In genomic region chr3:134355416-134355815, GRCh38 we compare ENCODE assay signal across 14 cellular contexts. TPM values are rescaled to one million over a fixed set of nuclear protein-coding genes. Genes with fewer than 3 reads are reported as not detected.
A peak's percentile ranks its signal among the peaks of the same experiment; 100 is the strongest.
DNase-seq lines count a peak whose midpoint lies in the region; ATAC-seq and TF ChIP-seq lines count a peak whose summit lies in the region.
"Had no signal": no experiment of that assay in that cellular context is flagged by ENCODE, and none has a peak within 500 bp of the region (broad histone marks: within the 10 kb centered on the region; RNA-seq: fewer than 3 reads in every experiment).

No MANE protein-coding gene starts in this region.

- no peak overlapping the region for H3K4me3 ChIP-seq in Caco-2 (ENCODE audit: low read depth, low read length)
- no peak overlapping the region for H3K4me3 ChIP-seq in Panc1 (ENCODE audit: low read depth in 2 of 2, low read length in 2 of 2)
- H3K4me3 ChIP-seq in esophagus squamous epithelium, result no peak overlapping the region
- H3K4me3 ChIP-seq in trophoblast cell (ENCODE audit: low read depth, low read length), result no peak overlapping the region
- H3K4me3 ChIP-seq in effector memory CD4-positive, alpha-beta T cell (ENCODE audit: insufficient read depth, low read depth, low read length, poor library complexity, severe bottlenecking), result no peak overlapping the region
- H3K4me3 ChIP-seq: transverse colon had no signal

- 88 to 93% methylated on average over 5 of the region's 5 CpGs for WGBS in esophagus squamous epithelium, 2 donors
- WGBS in trophoblast cell (ENCODE audit: extremely low coverage, insufficient coverage, insufficient read length), result no CpG with 5 or more reads among the region's 5 CpGs

- H2BK5ac ChIP-seq in trophoblast cell (ENCODE audit: low read depth, low read length, poor library complexity), result peak overlapping the region; percentile 7

- POLR2A ChIA-PET in Caco-2 (lab: Charles Lee), result interaction anchor here (1.1 to 1.6 kb wide), 4 partner anchors 9 to 118 kb away, joined by 3 to 11 read pairs (median 4); no protein-coding TSS in a partner anchor
- POLR2A ChIA-PET in Panc1 (lab: Charles Lee), result interaction anchor here (0.6 kb wide), 1 partner anchor 88 kb away, joined by 3 read pairs; no protein-coding TSS in a partner anchor

- TF ChIP-seq POLR2A in esophagus squamous epithelium (IDR thresholded peaks at IDR 0.05), result no peak

- peak overlapping the region; percentile 50 for H2BK12ac ChIP-seq in trophoblast cell (ENCODE audit: low read length)

- H3K27ac ChIP-seq in Panc1 (ENCODE audit: low read length) (peak overlapping the region; percentile 96), esophagus squamous epithelium (peak overlapping the region in 3 of 4 donors; percentile 17 to 100 (median 87)), trophoblast cell (ENCODE audit: low read depth, low read length) (peak overlapping the region; percentile 24)
- H3K27ac ChIP-seq in effector memory CD4-positive, alpha-beta T cell (ENCODE audit: insufficient read depth, low read length, poor library complexity, severe bottlenecking), result no peak overlapping the region

- peaks cover 56% of the 10 kb centered on the region for H3K79me1 ChIP-seq in trophoblast cell (ENCODE audit: low read length)

- no peaks in the 10 kb centered on the region for H3K27me3 ChIP-seq in Caco-2 (replicated peaks; ENCODE audit: control insufficient read depth, insufficient read depth, low read length)
- H3K27me3 ChIP-seq in Panc1 (ENCODE audit: control insufficient read depth, insufficient read depth, low read length), result no peaks in the 10 kb centered on the region
- H3K27me3 ChIP-seq in esophagus squamous epithelium, result no peaks in the 10 kb centered on the region
- H3K27me3 ChIP-seq in trophoblast cell (ENCODE audit: insufficient read depth, low read length), result no peaks in the 10 kb centered on the region
- H3K27me3 ChIP-seq in effector memory CD4-positive, alpha-beta T cell (replicated peaks; ENCODE audit: control insufficient read depth, insufficient read depth, low read length, poor library complexity, severe bottlenecking), result no peaks in the 10 kb centered on the region
- H3K27me3 ChIP-seq: transverse colon had no signal

- peak overlapping the region; percentile 67 for H4K91ac ChIP-seq in trophoblast cell (ENCODE audit: low read depth, low read length)

- no peaks in the 10 kb centered on the region for H3K27me3 Mint-ChIP-seq in Caco-2 (ENCODE audit: insufficient read depth, unreplicated experiment)
- H3K27me3 Mint-ChIP-seq: activated naive CD4-positive, alpha-beta T cell treated with anti-CD3 and anti-CD28 coated beads, Interleukin-2, amount 50 U/mL, for 24 hours had no signal

- peaks cover 81% of the 10 kb centered on the region for H3K4me1 Mint-ChIP-seq in Caco-2 (ENCODE audit: low read depth, unreplicated experiment)
- H3K4me1 Mint-ChIP-seq: activated B cell treated with CpG ODN at 0.5 μM for 24 hours; activated naive CD4-positive, alpha-beta T cell treated with anti-CD3 and anti-CD28 coated beads, Interleukin-2, amount 50 U/mL, for 24 hours had no signal

- peak overlapping the region; percentile 85 for H2AK5ac ChIP-seq in trophoblast cell (ENCODE audit: low read length)

- H3K23ac ChIP-seq in trophoblast cell (ENCODE audit: low read length), result no peak overlapping the region

- H3K9ac ChIP-seq in trophoblast cell (ENCODE audit: low read length), result no peak overlapping the region

- peaks cover 100% of the 10 kb centered on the region for H3K36me3 Mint-ChIP-seq in Caco-2 (ENCODE audit: insufficient read depth, unreplicated experiment)
- H3K36me3 Mint-ChIP-seq: activated naive CD4-positive, alpha-beta T cell treated with anti-CD3 and anti-CD28 coated beads, Interleukin-2, amount 50 U/mL, for 24 hours had no signal

- intact Hi-C loops in Caco-2 (cut with micrococcal nuclease; ENCODE audit: unreplicated experiment) (no loop called here), Panc1 (cut with micrococcal nuclease; ENCODE audit: unreplicated experiment) (loop anchor here (5.0 kb wide), 1 partner anchor 117 kb away; no protein-coding TSS in a partner anchor), esophagus squamous epithelium (cut with DNase I) (no loop called here)

- ATAC-seq in Panc1, result no peak

- H3K9me3 ChIP-seq in Caco-2 (no peaks in the 10 kb centered on the region), Panc1 (ENCODE audit: control insufficient read depth, insufficient read depth, low read depth, low read length) (no peaks in the 10 kb centered on the region), esophagus squamous epithelium (no peaks in the 10 kb centered on the region), trophoblast cell (ENCODE audit: insufficient read depth, low read depth, low read length) (peaks cover 2% of the 10 kb centered on the region)
- no peaks in the 10 kb centered on the region for H3K9me3 ChIP-seq in effector memory CD4-positive, alpha-beta T cell (ENCODE audit: control insufficient read depth, low read length)
- H3K9me3 ChIP-seq: transverse colon had no signal

- H3K4me2 ChIP-seq in trophoblast cell (ENCODE audit: low read length), result no peak overlapping the region

- peak overlapping the region; percentile 18 for H3K18ac ChIP-seq in trophoblast cell (ENCODE audit: low read length)

- peak overlapping the region; percentile 55 for H3K4me3 Mint-ChIP-seq in Caco-2 (ENCODE audit: unreplicated experiment)
- H3K4me3 Mint-ChIP-seq: activated B cell treated with CpG ODN at 0.5 μM for 24 hours; activated naive CD4-positive, alpha-beta T cell treated with anti-CD3 and anti-CD28 coated beads, Interleukin-2, amount 50 U/mL, for 24 hours had no signal

- H2AFZ ChIP-seq in trophoblast cell (ENCODE audit: insufficient read depth, low read length, poor library complexity), result no peak overlapping the region

- no peak overlapping the region for H3K14ac ChIP-seq in trophoblast cell (ENCODE audit: low read length)

- BruUV-seq in Caco-2 (replicated peaks; lab: Mats Ljungman, UMichigan) (no TSS peak), Panc1 (replicated peaks; lab: Mats Ljungman, UMichigan) (no TSS peak)

- H4K12ac ChIP-seq in trophoblast cell (ENCODE audit: low read depth, low read length), result no peak overlapping the region

- no peaks in the 10 kb centered on the region for H3K9me3 Mint-ChIP-seq in Caco-2 (ENCODE audit: unreplicated experiment)
- H3K9me3 Mint-ChIP-seq: activated B cell treated with CpG ODN at 0.5 μM for 24 hours; activated naive CD4-positive, alpha-beta T cell treated with anti-CD3 and anti-CD28 coated beads, Interleukin-2, amount 50 U/mL, for 24 hours had no signal

- TF ChIP-seq CTCF in Caco-2 (IDR thresholded peaks at IDR 0.05; ENCODE audit: insufficient read depth in 1 of 2, low read depth in 1 of 2, low read length in 1 of 2, severe bottlenecking in 1 of 2, unreplicated experiment in 1 of 2), result no peak
- no peak for TF ChIP-seq CTCF in Panc1 (IDR thresholded peaks at IDR 0.05)
- TF ChIP-seq CTCF in esophagus squamous epithelium (IDR thresholded peaks at IDR 0.05), result no peak

- H3K4me1 ChIP-seq in Caco-2, result peaks cover 100% of the 10 kb centered on the region
- peaks cover 86% of the 10 kb centered on the region for H3K4me1 ChIP-seq in Panc1 (ENCODE audit: control insufficient read depth, insufficient read depth, low read length)
- H3K4me1 ChIP-seq in esophagus squamous epithelium, result peaks cover 43 to 100% (median 78%) of the 10 kb centered on the region in 3 donors
- peaks cover 46 to 60% of the 10 kb centered on the region in 2 experiments for H3K4me1 ChIP-seq in trophoblast cell (ENCODE audit: control insufficient read depth in 1 of 2, insufficient read depth in 2 of 2, low read length in 2 of 2)
- H3K4me1 ChIP-seq in effector memory CD4-positive, alpha-beta T cell (ENCODE audit: control insufficient read depth, insufficient read depth, low read length, poor library complexity, severe bottlenecking), result no peaks in the 10 kb centered on the region

- no peak overlapping the region for H3K4ac ChIP-seq in trophoblast cell (ENCODE audit: low read depth, low read length)

- peaks cover 17% of the 10 kb centered on the region for H3K79me2 ChIP-seq in trophoblast cell (ENCODE audit: control insufficient read depth, insufficient read depth, low read length, poor library complexity)

- CTCF ChIA-PET in Caco-2 (lab: Charles Lee) (interaction anchor here (1.3 kb wide), 1 partner anchor 119 kb away, joined by 5 read pairs; no protein-coding TSS in a partner anchor), Panc1 (lab: Charles Lee) (no interaction called here)

- H3K36me3 ChIP-seq in Caco-2 (ENCODE audit: control insufficient read depth, insufficient read depth, low read length), result peaks cover 17% of the 10 kb centered on the region
- H3K36me3 ChIP-seq in Panc1 (ENCODE audit: control insufficient read depth, insufficient read depth, low read length), result peaks cover 25% of the 10 kb centered on the region
- H3K36me3 ChIP-seq in esophagus squamous epithelium, result peaks cover 30 to 64% (median 36%) of the 10 kb centered on the region in 3 donors
- H3K36me3 ChIP-seq in trophoblast cell (ENCODE audit: control insufficient read depth in 1 of 2, insufficient read depth in 2 of 2, low read length in 2 of 2), result peaks cover 56 to 58% of the 10 kb centered on the region in 2 experiments
- no peaks in the 10 kb centered on the region for H3K36me3 ChIP-seq in effector memory CD4-positive, alpha-beta T cell (ENCODE audit: control insufficient read depth, insufficient read depth, low read length)

- H3K27ac Mint-ChIP-seq in Caco-2 (ENCODE audit: unreplicated experiment), result peak overlapping the region; percentile 65
- H3K27ac Mint-ChIP-seq: activated B cell treated with CpG ODN at 0.5 μM for 24 hours; activated naive CD4-positive, alpha-beta T cell treated with anti-CD3 and anti-CD28 coated beads, Interleukin-2, amount 50 U/mL, for 24 hours had no signal

- peak overlapping the region; percentile 43 for H4K8ac ChIP-seq in trophoblast cell (ENCODE audit: low read depth, low read length)

- in situ Hi-C loops in Panc1 (cut with HindIII; ENCODE audit: low pct_unique_long_range_greater_than_20kb, low sequenced_read_pairs), result no loop called here

- peak overlapping the region; percentile 7 for H2BK120ac ChIP-seq in trophoblast cell (ENCODE audit: insufficient read depth, low read length, poor library complexity)

- DNase-seq in Caco-2 (peak in 1 of 2 experiments; percentile 35), Panc1 (ENCODE audit: low read depth, low spot score) (no peak), esophagus squamous epithelium (lab: John Stamatoyannopoulos, UW) (no peak), trophoblast cell (peak in 1 of 2 donors; percentile 34), HPDE6-E6E7 (ENCODE audit: extremely low spot score) (no peak), mesenteric fat pad (ENCODE audit: low spot score) (no peak)
- no peak for DNase-seq in activated CD4-positive, alpha-beta T cell treated with anti-CD3 and anti-CD28 coated beads for 4 hours
- DNase-seq in effector memory CD4-positive, alpha-beta T cell, result no peak
- DNase-seq: activated B cell treated with CpG ODN at 0.5 μM for 24 hours; central memory CD4-positive, alpha-beta T cell; NCI-H1436 treated with DMSO at 0.1 percent for 48 hours; OCI-M1; transverse colon had no signal

RNA-seq across cellular contexts. Expression of gene AMOTL2, which starts 18.8 kb away (rescaled TPM):
- 220 and 271 TPM in 2 replicates for total RNA-seq in Caco-2 (2022)
- 146 TPM for total RNA-seq in Panc1 (2021; ENCODE audit: unreplicated experiment)
- polyA plus RNA-seq in Panc1 (2012; ENCODE audit: insufficient read length), result 73.2 TPM
- 10 to 100 TPM; 54.5 to 99.0 (median 59.1) TPM for total RNA-seq in esophagus squamous epithelium
- polyA plus RNA-seq in trophoblast cell (2013), result 83.2 and 85.9 TPM in 2 replicates
- total RNA-seq in mesenteric fat pad, result 272 TPM
- total RNA-seq: activated B cell treated with CpG ODN at 0.5 μM for 24 hours had no signal
